9 cellular contexts compared by ENCODE assay signal in genomic region chr6:42572523-42572922, GRCh38. TPM values are rescaled to one million over a fixed set of nuclear protein-coding genes. Genes with fewer than 3 reads are reported as not detected.
A peak's percentile ranks its signal among the peaks of the same experiment; 100 is the strongest.
DNase-seq lines count a peak whose midpoint lies in the region; ATAC-seq and TF ChIP-seq lines count a peak whose summit lies in the region.
"Had no signal": no experiment of that assay in that cellular context is flagged by ENCODE, and none has a peak within 500 bp of the region (broad histone marks: within the 10 kb centered on the region; RNA-seq: fewer than 3 reads in every experiment).

No MANE protein-coding gene starts in this region.

- peak; percentile 57 for ATAC-seq in GM19468 (IDR thresholded peaks at IDR 0.05; ENCODE audit: extremely low read depth, unreplicated experiment)
- peak; percentile 60 for ATAC-seq in HG03469 (IDR thresholded peaks at IDR 0.05; ENCODE audit: unreplicated experiment)

- H3K9me3 ChIP-seq in adipocyte (ENCODE audit: control insufficient read depth, low read length), result no peaks in the 10 kb centered on the region
- H3K9me3 ChIP-seq in suprapubic skin, result no peaks in the 10 kb centered on the region
- H3K9me3 ChIP-seq: pancreas had no signal

- TF ChIP-seq CTCF in suprapubic skin (IDR thresholded peaks at IDR 0.05), result no peak

- DNase-seq in DMS79 treated with DMSO at 0.1 percent for 48 hours (lab: John Stamatoyannopoulos, UW) (peak; percentile 9), adipocyte (ENCODE audit: low read depth) (no peak), suprapubic skin (ENCODE audit: low spot score in 2 of 2) (no peak), HCEC 1CT (no peak), posterior vena cava (ENCODE audit: low spot score) (no peak), NCI-H1930 (lab: John Stamatoyannopoulos, UW) (no peak)
- DNase-seq: pancreas had no signal

- TF ChIP-seq EP300 in suprapubic skin (IDR thresholded peaks at IDR 0.05), result no peak

- intact Hi-C loops in posterior vena cava (cut with DNase I), result no loop called here

- H3K4me1 ChIP-seq in adipocyte (ENCODE audit: control insufficient read depth, insufficient read depth, low read length) (peaks cover 25% of the 10 kb centered on the region), suprapubic skin (peaks cover 27% of the 10 kb centered on the region)

- H3K27ac ChIP-seq in suprapubic skin, result no peak overlapping the region
- H3K27ac ChIP-seq: pancreas had no signal

- H3K27me3 ChIP-seq in adipocyte (replicated peaks; ENCODE audit: control insufficient read depth, insufficient read depth, low read length), result no peaks in the 10 kb centered on the region
- no peaks in the 10 kb centered on the region for H3K27me3 ChIP-seq in suprapubic skin
- H3K27me3 ChIP-seq: pancreas had no signal

- H3K36me3 ChIP-seq in adipocyte (ENCODE audit: control insufficient read depth, insufficient read depth, low read length, severe bottlenecking), result peaks cover 24% of the 10 kb centered on the region
- peaks cover 27% of the 10 kb centered on the region for H3K36me3 ChIP-seq in suprapubic skin

- H3K4me3 ChIP-seq in adipocyte (ENCODE audit: low read length), result peak overlapping the region; percentile 69
- H3K4me3 ChIP-seq in suprapubic skin, result no peak overlapping the region
- H3K4me3 ChIP-seq: pancreas had no signal

- 70% methylated on average over 4 of the region's 4 CpGs for WGBS in suprapubic skin

- no peak for TF ChIP-seq POLR2A in suprapubic skin (IDR thresholded peaks at IDR 0.05)

- peak overlapping the region; percentile 54 for H3K9ac ChIP-seq in adipocyte (ENCODE audit: low read length)

RNA-seq across cellular contexts. Expression of gene UBR2, which starts 8.7 kb away (rescaled TPM):
- total RNA-seq in suprapubic skin (10 to 100 TPM; 18.5 to 37.9 (median 26.1) TPM), posterior vena cava (10 to 100 TPM; 29.3 to 29.4 TPM)
